13 cellular contexts compared by ENCODE assay signal in genomic region chr18:2916184-2916583, GRCh38.
DNase-seq lines count a peak whose midpoint lies in the region; ATAC-seq and TF ChIP-seq lines count a peak whose summit lies in the region.
"Had no signal": no experiment of that assay in that cellular context is flagged by ENCODE, and none has a peak within 500 bp of the region (broad histone marks: within the 10 kb centered on the region; RNA-seq: fewer than 3 reads in every experiment).

No MANE protein-coding gene starts in this region.

- no peak for ATAC-seq in activated naive CD4-positive, alpha-beta T cell treated with anti-CD3 and anti-CD28 coated beads, Interleukin-2, amount 50 U/mL, for 72 hours
- ATAC-seq in activated T-helper 17 cell treated with anti-CD3 and anti-CD28 coated beads, Interleukin-2, amount 50 U/mL, for 72 hours (replicated peaks), result no peak
- no peak for ATAC-seq in GM18520 (IDR thresholded peaks at IDR 0.05; ENCODE audit: unreplicated experiment)
- ATAC-seq: PC-3 had no signal

- no peaks in the 10 kb centered on the region for H3K36me3 ChIP-seq in uterus

- no peak for DNase-seq in activated naive CD4-positive, alpha-beta T cell treated with anti-CD3 and anti-CD28 coated beads, Interleukin-2, amount 50 U/mL, for 72 hours (ENCODE audit: low spot score in 2 of 2)
- DNase-seq in activated naive CD4-positive, alpha-beta T cell treated with Interleukin-2 at 50 U/mL for 16 hours, result no peak
- DNase-seq in left kidney (ENCODE audit: low read depth, low spot score) (peak; percentile 32), uterus (no peak), NCI-H69 (lab: John Stamatoyannopoulos, UW) (no peak), cortex of kidney (lab: John Stamatoyannopoulos, UW) (no peak)
- DNase-seq: PC-3; stimulated activated CD4-positive, alpha-beta T cell treated with anti-CD3 and anti-CD28 coated beads, Interleukin-4, amount 100 ng/mL, for 24 hours; substantia nigra; T1000 had no signal

- peaks cover 8% of the 10 kb centered on the region for H3K4me1 Mint-ChIP-seq in activated T-helper 17 cell treated with anti-CD3 and anti-CD28 coated beads, Interleukin-2, amount 50 U/mL, for 72 hours

- peak overlapping the region; percentile 52 to 80 for H3K27ac Mint-ChIP-seq in activated naive CD4-positive, alpha-beta T cell treated with anti-CD3 and anti-CD28 coated beads, Interleukin-2, amount 50 U/mL, for 72 hours
- peak overlapping the region; percentile 70 for H3K27ac Mint-ChIP-seq in activated T-helper 17 cell treated with anti-CD3 and anti-CD28 coated beads, Interleukin-2, amount 50 U/mL, for 72 hours

- H3K9me3 Mint-ChIP-seq in activated naive CD4-positive, alpha-beta T cell treated with anti-CD3 and anti-CD28 coated beads, Interleukin-2, amount 50 U/mL, for 72 hours, result no peaks in the 10 kb centered on the region
- no peaks in the 10 kb centered on the region for H3K9me3 Mint-ChIP-seq in activated T-helper 17 cell treated with anti-CD3 and anti-CD28 coated beads, Interleukin-2, amount 50 U/mL, for 72 hours

- H3K4me3 ChIP-seq in uterus, result no peak overlapping the region

- intact Hi-C loops in uterus (cut with DNase I; ENCODE audit: low total_unique reads), result no loop called here

- no peak overlapping the region for H3K4me3 Mint-ChIP-seq in activated T-helper 17 cell treated with anti-CD3 and anti-CD28 coated beads, Interleukin-2, amount 50 U/mL, for 72 hours

- no peaks in the 10 kb centered on the region for H3K27me3 ChIP-seq in uterus

- peaks cover 0 to 6% of the 10 kb centered on the region in 2 donors for H3K4me1 ChIP-seq in uterus

- no peaks in the 10 kb centered on the region for H3K9me3 ChIP-seq in uterus

- H3K27me3 Mint-ChIP-seq in activated T-helper 17 cell treated with anti-CD3 and anti-CD28 coated beads, Interleukin-2, amount 50 U/mL, for 72 hours, result no peaks in the 10 kb centered on the region

- no peak for TF ChIP-seq CTCF in uterus (IDR thresholded peaks at IDR 0.05)

- H3K36me3 Mint-ChIP-seq in activated naive CD4-positive, alpha-beta T cell treated with anti-CD3 and anti-CD28 coated beads, Interleukin-2, amount 50 U/mL, for 72 hours, result peaks cover 8 to 24% of the 10 kb centered on the region in 2 donors
- H3K36me3 Mint-ChIP-seq in activated T-helper 17 cell treated with anti-CD3 and anti-CD28 coated beads, Interleukin-2, amount 50 U/mL, for 72 hours (ENCODE audit: low read depth), result peaks cover 94% of the 10 kb centered on the region

- peak overlapping the region; percentile 38 to 64 for H3K27ac ChIP-seq in uterus
- H3K27ac ChIP-seq: KMS-11 had no signal

- TF ChIP-seq POLR2A in uterus (IDR thresholded peaks at IDR 0.05), result no peak
